Comparison of ENCODE assay signal across 10 cellular contexts in genomic region chr15:91263632-91264477, GRCh38.
DNase-seq lines count a peak whose midpoint lies in the region; ATAC-seq, FAIRE-seq and TF ChIP-seq lines count a peak whose summit lies in the region.
"Had no signal": no experiment of that assay in that cellular context is flagged by ENCODE, and none has a peak within 500 bp of the region (broad histone marks: within the 10 kb centered on the region; RNA-seq: fewer than 3 reads in every experiment).

No MANE protein-coding gene starts in this region.

- BruUV-seq in PC-9 (replicated peaks; lab: Mats Ljungman, UMichigan): no TSS peak

- TF ChIP-seq EP300 in A549 (IDR thresholded peaks at IDR 0.05): no peak

- intact Hi-C loops in PC-9 (cut with micrococcal nuclease; ENCODE audit: unreplicated experiment): no loop called here
- intact Hi-C loops in natural killer cell (cut with micrococcal nuclease): no loop called here

- CTCF ChIA-PET in A549 (lab: Yijun Ruan, JAX): interaction anchor here (0.6 to 7.1 kb wide), 6 partner anchors 9 to 332 kb away, joined by 3 to 89 read pairs (median 4); no protein-coding TSS in a partner anchor
- CTCF ChIA-PET in PC-9 (lab: Charles Lee): no interaction called here

- H2AFZ ChIP-seq in PC-9 (no peak overlapping the region), osteoblast (ENCODE audit: low read length) (peak overlapping the region; percentile 54)

- H3K4me2 ChIP-seq in A549: peak overlapping the region; percentile 25
- peak overlapping the region; percentile 22; the same call in 1 of the 2 replicates for H3K4me2 ChIP-seq in PC-9
- peak overlapping the region; percentile 48 for H3K4me2 ChIP-seq in osteoblast (ENCODE audit: insufficient read depth, low read length)

- POLR2A ChIA-PET in A549 (lab: Yijun Ruan, JAX): no interaction called here
- POLR2A ChIA-PET in PC-9 (lab: Charles Lee; ENCODE audit: unreplicated experiment): no interaction called here

- H3K9me3 ChIP-seq in A549 (no peaks in the 10 kb centered on the region), PC-9 (ENCODE audit: insufficient read depth, low read depth) (no peaks in the 10 kb centered on the region), osteoblast (ENCODE audit: low read depth, low read length) (no peaks in the 10 kb centered on the region)

- H3K36me3 ChIP-seq in PC-9 (ENCODE audit: low read depth) (no peaks in the 10 kb centered on the region), osteoblast (ENCODE audit: insufficient read depth, low read length) (no peaks in the 10 kb centered on the region)

- H4K20me1 ChIP-seq in PC-9 (ENCODE audit: insufficient read depth) (no peaks in the 10 kb centered on the region), osteoblast (ENCODE audit: insufficient read depth, low read length) (no peaks in the 10 kb centered on the region)

- DNase-seq in A549 (ENCODE audit: low read depth in 1 of 2, low spot score in 1 of 2): no peak
- no peak for DNase-seq in PC-9
- DNase-seq in fibroblast of villous mesenchyme (ENCODE audit: low read depth): peak; percentile 14
- DNase-seq in osteoblast (ENCODE audit: insufficient read length, low spot score, missing footprints): peak; percentile 60
- no peak for DNase-seq in NCI-H2227 (lab: John Stamatoyannopoulos, UW; ENCODE audit: unreplicated experiment)
- no peak for DNase-seq in COLO829 (ENCODE audit: low spot score)
- DNase-seq in NAMALWA (ENCODE audit: low spot score): no peak
- DNase-seq in natural killer cell: no peak
- DNase-seq: activated gamma-delta T cell; effector memory CD4-positive, alpha-beta T cell had no signal

- no peaks in the 10 kb centered on the region for H3K4me1 Mint-ChIP-seq in natural killer cell

- FAIRE-seq in A549 (lab: Jason Lieb, UNC): peak; percentile 46

- no peak overlapping the region for H3K4me3 ChIP-seq in A549
- H3K4me3 ChIP-seq in PC-9: no peak overlapping the region
- no peak overlapping the region for H3K4me3 ChIP-seq in fibroblast of villous mesenchyme (ENCODE audit: low read depth, low read length)
- H3K4me3 ChIP-seq in osteoblast (ENCODE audit: insufficient read depth, low read length): no peak overlapping the region

- H3K9me3 Mint-ChIP-seq in natural killer cell: no peaks in the 10 kb centered on the region

- H3K27ac ChIP-seq in A549 (no peak overlapping the region), PC-9 (no peak overlapping the region), osteoblast (ENCODE audit: low read depth, low read length) (no peak overlapping the region)

- WGBS in A549 (ENCODE audit: missing lambda C conversion rate): 18% methylated on average over 15 of the region's 15 CpGs

- peaks cover 6 to 7% of the 10 kb centered on the region in 2 donors for H3K27me3 Mint-ChIP-seq in natural killer cell (ENCODE audit: low read depth in 2 of 2)

- no peaks in the 10 kb centered on the region for H3F3A ChIP-seq in PC-9 (ENCODE audit: insufficient read depth, low read depth)

- no peak for TF ChIP-seq POLR2A in A549 (IDR thresholded peaks at IDR 0.05; ENCODE audit: low read length)

- no peak for TF ChIP-seq RAD21 in A549 (conservative IDR thresholded peaks at IDR 0.05 in 1 of 2, IDR thresholded peaks at IDR 0.05 in 1 of 2)

- ATAC-seq in A549: peak; percentile 45 to 50; a peak in 5 of 6 replicates
- no peak for ATAC-seq in natural killer cell

- H3K9me2 ChIP-seq in PC-9 (ENCODE audit: insufficient read depth): no peaks in the 10 kb centered on the region

- TF ChIP-seq CTCF in A549 (IDR thresholded peaks at IDR 0.05) (no peak), PC-9 (conservative IDR thresholded peaks at IDR 0.05) (no peak), fibroblast of villous mesenchyme (IDR thresholded peaks at IDR 0.05; ENCODE audit: insufficient read depth, low read depth, low read length) (no peak), osteoblast (IDR thresholded peaks at IDR 0.05; ENCODE audit: extremely low read depth, low read depth, low read length) (no peak), natural killer cell (IDR thresholded peaks at IDR 0.05) (no peak)

- H3K36me3 Mint-ChIP-seq in natural killer cell: no peaks in the 10 kb centered on the region

- H3K79me2 ChIP-seq in PC-9 (ENCODE audit: low read depth) (no peaks in the 10 kb centered on the region), osteoblast (ENCODE audit: insufficient read depth, low read length) (no peaks in the 10 kb centered on the region)

- H3K27me3 ChIP-seq in PC-9 (ENCODE audit: insufficient read depth, low read depth) (peaks cover 40% of the 10 kb centered on the region), osteoblast (ENCODE audit: insufficient read depth, low read length) (peaks cover 2% of the 10 kb centered on the region)

- H3K4me3 Mint-ChIP-seq in natural killer cell: no peak overlapping the region

- H3K27ac Mint-ChIP-seq in natural killer cell: no peak overlapping the region

- H3K4me1 ChIP-seq in A549 (no peaks in the 10 kb centered on the region), PC-9 (replicated peaks; ENCODE audit: insufficient read depth) (no peaks in the 10 kb centered on the region), osteoblast (ENCODE audit: insufficient read depth, low read length) (peaks cover 10% of the 10 kb centered on the region)

TF ChIP-seq in A549, 52 proteins besides CTCF, POLR2A, EP300 and RAD21:
- TF ChIP-seq EHF (CRISPR knock-in tag; IDR thresholded peaks at IDR 0.05): no peak
- no peak for TF ChIP-seq PBX3 (IDR thresholded peaks at IDR 0.05)
- TF ChIP-seq NR3C1 (IDR thresholded peaks at IDR 0.05): no peak
- no peak for TF ChIP-seq ESRRA (IDR thresholded peaks at IDR 0.05; ENCODE audit: borderline replicate concordance, low read length)
- TF ChIP-seq, protein P1, sequence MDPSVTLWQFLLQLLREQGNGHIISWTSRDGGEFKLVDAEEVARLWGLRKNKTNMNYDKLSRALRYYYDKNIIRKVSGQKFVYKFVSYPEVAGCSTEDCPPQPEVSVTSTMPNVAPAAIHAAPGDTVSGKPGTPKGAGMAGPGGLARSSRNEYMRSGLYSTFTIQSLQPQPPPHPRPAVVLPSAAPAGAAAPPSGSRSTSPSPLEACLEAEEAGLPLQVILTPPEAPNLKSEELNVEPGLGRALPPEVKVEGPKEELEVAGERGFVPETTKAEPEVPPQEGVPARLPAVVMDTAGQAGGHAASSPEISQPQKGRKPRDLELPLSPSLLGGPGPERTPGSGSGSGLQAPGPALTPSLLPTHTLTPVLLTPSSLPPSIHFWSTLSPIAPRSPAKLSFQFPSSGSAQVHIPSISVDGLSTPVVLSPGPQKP (IDR thresholded peaks at IDR 0.05; ENCODE audit: low read depth, low read length): no peak
- TF ChIP-seq, protein P2, sequence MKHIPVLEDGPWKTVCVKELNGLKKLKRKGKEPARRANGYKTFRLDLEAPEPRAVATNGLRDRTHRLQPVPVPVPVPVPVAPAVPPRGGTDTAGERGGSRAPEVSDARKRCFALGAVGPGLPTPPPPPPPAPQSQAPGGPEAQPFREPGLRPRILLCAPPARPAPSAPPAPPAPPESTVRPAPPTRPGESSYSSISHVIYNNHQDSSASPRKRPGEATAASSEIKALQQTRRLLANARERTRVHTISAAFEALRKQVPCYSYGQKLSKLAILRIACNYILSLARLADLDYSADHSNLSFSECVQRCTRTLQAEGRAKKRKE (CRISPR knock-in tag; IDR thresholded peaks at IDR 0.05; ENCODE audit: low read depth): no peak
- TF ChIP-seq NFE2L2 (conservative IDR thresholded peaks at IDR 0.05; ENCODE audit: low read length): no peak
- no peak for TF ChIP-seq NPAS2 (CRISPR knock-in tag; IDR thresholded peaks at IDR 0.05; ENCODE audit: borderline replicate concordance)
- TF ChIP-seq TP53 (CRISPR knock-in tag; IDR thresholded peaks at IDR 0.05): no peak
- no peak for TF ChIP-seq KDM5A (IDR thresholded peaks at IDR 0.05)

Comparison
In these comparisons a context has a peak if more than half of its experiments do, and no peak if none do; other contexts are left out.
1. ATAC-seq: peak in A549 (2 of 2); none in natural killer cell (0 of 3).
2. DNase-seq: peak in fibroblast of villous mesenchyme (single experiment) and osteoblast (single experiment); none in A549 (0 of 2), PC-9 (0 of 2), NCI-H2227 (single experiment), COLO829 (single experiment), NAMALWA (single experiment) and natural killer cell (single experiment).
3. Peak in every context shown above with its lines, with median percentiles within 50 percentile points of each other: H3K4me2 ChIP-seq.